In the genomic region with DNA sequence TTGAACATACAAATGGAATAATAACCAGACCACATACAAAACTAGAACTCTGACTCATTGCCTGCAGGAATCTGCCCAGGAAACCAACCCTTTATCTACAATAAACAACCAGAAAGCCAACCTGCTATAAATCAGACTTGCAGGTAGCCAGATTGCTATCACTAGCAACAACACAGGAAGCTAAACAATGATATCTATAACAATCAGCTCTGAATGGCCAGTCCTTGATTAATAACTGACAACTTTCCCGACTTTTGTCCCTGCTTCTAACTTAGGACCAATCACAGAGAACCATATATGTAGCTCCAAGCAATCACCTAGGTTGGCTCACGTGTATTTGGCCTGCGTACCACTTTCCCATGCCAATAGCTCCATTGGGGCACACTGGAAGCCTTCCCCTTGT, we compare ENCODE assay signal across 26 cellular contexts.
DNase-seq lines count a peak whose midpoint lies in the region; ATAC-seq, FAIRE-seq and TF ChIP-seq lines count a peak whose summit lies in the region.
"Had no signal": no experiment of that assay in that cellular context is flagged by ENCODE, and none has a peak within 500 bp of the region (broad histone marks: within the 10 kb centered on the region; RNA-seq: fewer than 3 reads in every experiment).

No MANE protein-coding gene starts in this region.

- H3K4me1 ChIP-seq in HEK293 (ENCODE audit: control insufficient read depth, insufficient read depth, low read length) (peaks cover 13% of the 10 kb centered on the region), astrocyte (ENCODE audit: insufficient read depth, low read length) (no peaks in the 10 kb centered on the region), trophoblast cell (ENCODE audit: control insufficient read depth in 1 of 2, insufficient read depth in 2 of 2, low read length in 2 of 2) (no peaks in the 10 kb centered on the region)
- H3K4me1 ChIP-seq: adrenal gland, foreskin keratinocyte had no signal

- H2BK5ac ChIP-seq in trophoblast cell (ENCODE audit: low read depth, low read length, poor library complexity), result no peak overlapping the region

- no peak overlapping the region for H4K8ac ChIP-seq in trophoblast cell (ENCODE audit: low read depth, low read length)

- POLR2A ChIA-PET in HEK293 (lab: Yijun Ruan, JAX), result no interaction called here

- H3K4me3 ChIP-seq in HEK293 (ENCODE audit: low read depth, low read length) (no peak overlapping the region), astrocyte (ENCODE audit: insufficient read depth, low read depth, low read length) (no peak overlapping the region), trophoblast cell (ENCODE audit: low read depth, low read length) (no peak overlapping the region)
- H3K4me3 ChIP-seq: adrenal gland, GM12878, PC-9, skin epidermis had no signal

- no peaks in the 10 kb centered on the region for H3K9me3 ChIP-seq in HEK293 (ENCODE audit: control insufficient read depth, insufficient read depth, low read depth, low read length)
- no peaks in the 10 kb centered on the region for H3K9me3 ChIP-seq in astrocyte (ENCODE audit: insufficient read depth, low read depth, low read length)
- no peaks in the 10 kb centered on the region for H3K9me3 ChIP-seq in trophoblast cell (ENCODE audit: insufficient read depth, low read depth, low read length)
- H3K9me3 ChIP-seq: adrenal gland, neutrophil had no signal

- no peak overlapping the region for H4K91ac ChIP-seq in trophoblast cell (ENCODE audit: low read depth, low read length)

- H3K27me3 ChIP-seq in astrocyte (ENCODE audit: insufficient read depth, low read length) (no peaks in the 10 kb centered on the region), trophoblast cell (ENCODE audit: insufficient read depth, low read length) (no peaks in the 10 kb centered on the region)
- H3K27me3 ChIP-seq: adrenal gland, foreskin keratinocyte, neutrophil had no signal

- no peak for ATAC-seq in stimulated activated effector memory CD8-positive, alpha-beta T cell treated with anti-CD3 and anti-CD28 coated beads, Interleukin-12 subunit alpha, Interleukin-12 subunit beta, amount 100 ng/mL, for 72 hours
- ATAC-seq: activated T-cell treated with anti-CD3 and anti-CD28 coated beads, Interleukin-2, amount 50 U/mL, for 4 hours; foreskin keratinocyte; GM12878 had no signal

- H4K20me1 ChIP-seq in astrocyte (ENCODE audit: insufficient read depth, low read length), result no peaks in the 10 kb centered on the region

- H3K27me3 Mint-ChIP-seq in astrocyte (ENCODE audit: low read depth, unreplicated experiment), result no peaks in the 10 kb centered on the region
- H3K27me3 Mint-ChIP-seq: CD4-positive, alpha-beta T cell had no signal

- in situ Hi-C loops in KBM-7 (cut with MboI; ENCODE audit: low pct_unique_long_range_greater_than_20kb, low sequenced_read_pairs), result no loop called here

- no peak overlapping the region for H3K4me3 Mint-ChIP-seq in astrocyte (ENCODE audit: unreplicated experiment)
- H3K4me3 Mint-ChIP-seq in stimulated activated effector memory CD8-positive, alpha-beta T cell treated with anti-CD3 and anti-CD28 coated beads, Interleukin-12 subunit alpha, Interleukin-12 subunit beta, amount 100 ng/mL, for 72 hours, result no peak overlapping the region
- H3K4me3 Mint-ChIP-seq: activated T-cell treated with anti-CD3 and anti-CD28 coated beads, Interleukin-2, amount 50 U/mL, for 4 hours; CD4-positive, alpha-beta T cell had no signal

- no peaks in the 10 kb centered on the region for H3K9me3 Mint-ChIP-seq in astrocyte (ENCODE audit: unreplicated experiment)
- H3K9me3 Mint-ChIP-seq in stimulated activated effector memory CD8-positive, alpha-beta T cell treated with anti-CD3 and anti-CD28 coated beads, Interleukin-12 subunit alpha, Interleukin-12 subunit beta, amount 100 ng/mL, for 72 hours, result peaks cover 16% of the 10 kb centered on the region

- H3K79me2 ChIP-seq in astrocyte (ENCODE audit: insufficient read depth, low read length) (no peaks in the 10 kb centered on the region), trophoblast cell (ENCODE audit: control insufficient read depth, insufficient read depth, low read length, poor library complexity) (no peaks in the 10 kb centered on the region)

- no peak for FAIRE-seq in astrocyte (lab: Jason Lieb, UNC)
- FAIRE-seq: GM12878, keratinocyte had no signal

- H3K36me3 Mint-ChIP-seq in astrocyte (ENCODE audit: low read depth, unreplicated experiment), result no peaks in the 10 kb centered on the region
- no peaks in the 10 kb centered on the region for H3K36me3 Mint-ChIP-seq in stimulated activated effector memory CD8-positive, alpha-beta T cell treated with anti-CD3 and anti-CD28 coated beads, Interleukin-12 subunit alpha, Interleukin-12 subunit beta, amount 100 ng/mL, for 72 hours

- WGBS in trophoblast cell (ENCODE audit: extremely low coverage, insufficient coverage, insufficient read length), result no CpG with 5 or more reads among the region's 3 CpGs

- H3K23ac ChIP-seq in trophoblast cell (ENCODE audit: low read length), result no peak overlapping the region

- H3K4me2 ChIP-seq in astrocyte (ENCODE audit: low read length) (peak overlapping the region; percentile 31), trophoblast cell (ENCODE audit: low read length) (no peak overlapping the region)
- H3K4me2 ChIP-seq: PC-9 had no signal

- H3K27ac Mint-ChIP-seq in astrocyte (ENCODE audit: unreplicated experiment), result no peak overlapping the region
- H3K27ac Mint-ChIP-seq in stimulated activated effector memory CD8-positive, alpha-beta T cell treated with anti-CD3 and anti-CD28 coated beads, Interleukin-12 subunit alpha, Interleukin-12 subunit beta, amount 100 ng/mL, for 72 hours, result no peak overlapping the region
- H3K27ac Mint-ChIP-seq: CD4-positive, alpha-beta T cell had no signal

- CTCF ChIA-PET in HEK293 (lab: Yijun Ruan, JAX), result no interaction called here

- H3K4ac ChIP-seq in trophoblast cell (ENCODE audit: low read depth, low read length), result no peak overlapping the region

- H3K36me3 ChIP-seq in HEK293 (ENCODE audit: control insufficient read depth in 2 of 2, insufficient read depth in 1 of 2, low read length in 2 of 2) (no peaks in the 10 kb centered on the region), astrocyte (ENCODE audit: insufficient read depth, low read length) (no peaks in the 10 kb centered on the region), trophoblast cell (ENCODE audit: control insufficient read depth in 1 of 2, insufficient read depth in 2 of 2, low read length in 2 of 2) (no peaks in the 10 kb centered on the region)
- H3K36me3 ChIP-seq: adrenal gland, neutrophil had no signal

- no peak overlapping the region for H3K14ac ChIP-seq in trophoblast cell (ENCODE audit: low read length)

- TF ChIP-seq CTCF in HEK293 (tag by site-specific recombination; IDR thresholded peaks at IDR 0.05) (no peak), astrocyte (IDR thresholded peaks at IDR 0.05; ENCODE audit: insufficient read depth, low read depth, low read length) (no peak)

- peaks cover 2% of the 10 kb centered on the region for H3K4me1 Mint-ChIP-seq in astrocyte (ENCODE audit: low read depth, unreplicated experiment)
- no peaks in the 10 kb centered on the region for H3K4me1 Mint-ChIP-seq in stimulated activated effector memory CD8-positive, alpha-beta T cell treated with anti-CD3 and anti-CD28 coated beads, Interleukin-12 subunit alpha, Interleukin-12 subunit beta, amount 100 ng/mL, for 72 hours

- H2BK120ac ChIP-seq in trophoblast cell (ENCODE audit: insufficient read depth, low read length, poor library complexity), result no peak overlapping the region

- no peak overlapping the region for H3K18ac ChIP-seq in trophoblast cell (ENCODE audit: low read length)

- no peak overlapping the region for H3K9ac ChIP-seq in astrocyte (ENCODE audit: low read length)
- no peak overlapping the region for H3K9ac ChIP-seq in trophoblast cell (ENCODE audit: low read length)

- H3K79me1 ChIP-seq in trophoblast cell (ENCODE audit: low read length), result no peaks in the 10 kb centered on the region

- no peak overlapping the region for H4K12ac ChIP-seq in trophoblast cell (ENCODE audit: low read depth, low read length)

- H2AFZ ChIP-seq in astrocyte (ENCODE audit: low read depth, low read length) (no peak overlapping the region), trophoblast cell (ENCODE audit: insufficient read depth, low read length, poor library complexity) (no peak overlapping the region)
- H2AFZ ChIP-seq: PC-9 had no signal

- no peak overlapping the region for H2AK5ac ChIP-seq in trophoblast cell (ENCODE audit: low read length)

- H2BK12ac ChIP-seq in trophoblast cell (ENCODE audit: low read length), result no peak overlapping the region

- DNase-seq in A172 (ENCODE audit: low spot score) (peak; percentile 60), astrocyte (ENCODE audit: low read depth) (peak; percentile 67), iris pigment epithelial cell (ENCODE audit: low read depth) (peak; percentile 10), NCI-H187 (lab: John Stamatoyannopoulos, UW) (no peak), KBM-7 (no peak), trophoblast cell (no peak)
- no peak for DNase-seq in stimulated activated effector memory CD8-positive, alpha-beta T cell treated with anti-CD3 and anti-CD28 coated beads, Interleukin-12 subunit alpha, Interleukin-12 subunit beta, amount 100 ng/mL, for 72 hours (ENCODE audit: low spot score in 2 of 2)
- DNase-seq: activated CD8-positive, alpha-beta memory T cell treated with anti-CD3 and anti-CD28 coated beads for 24 hours; activated naive CD4-positive, alpha-beta T cell; activated T-cell treated with anti-CD3 and anti-CD28 coated beads, Interleukin-2, amount 50 U/mL, for 4 hours; adrenal gland; CD4-positive, alpha-beta T cell; DMS79 treated with DMSO at 0.1 percent for 48 hours; foreskin keratinocyte; hypothalamus; NCI-H2171 treated with DMSO at 0.1 percent for 48 hours; PC-9; SIG-M5; stimulated activated CD4-positive, alpha-beta T cell treated with anti-CD3 and anti-CD28 coated beads, Interleukin-2, amount 100 ng/mL, for 48 hours; stimulated activated naive CD4-positive, alpha-beta T cell; T-helper 1 cell had no signal

- H3K27ac ChIP-seq in HEK293 (ENCODE audit: extremely low read depth, low read depth, low read length), result no peak overlapping the region
- H3K27ac ChIP-seq in astrocyte (ENCODE audit: low read depth, low read length), result no peak overlapping the region
- H3K27ac ChIP-seq in trophoblast cell (ENCODE audit: low read depth, low read length), result no peak overlapping the region
- H3K27ac ChIP-seq: adrenal gland, foreskin keratinocyte, neutrophil, PC-9, skin epidermis had no signal

TF ChIP-seq in HEK293, 187 proteins besides CTCF, POLR2A, EP300 and RAD21 (continues in another document):
- TF ChIP-seq ZNF221 (tag by site-specific recombination; IDR thresholded peaks at IDR 0.05; ENCODE audit: borderline replicate concordance) (no peak), ZNF473 (tag by site-specific recombination; IDR thresholded peaks at IDR 0.05) (no peak), MEIS1 (CRISPR knock-in tag; IDR thresholded peaks at IDR 0.05; ENCODE audit: borderline replicate concordance) (peak; percentile 43; the same call in 1 of the 2 replicates), ZNF624 (tag by site-specific recombination; IDR thresholded peaks at IDR 0.05) (no peak), SETDB1 (IDR thresholded peaks at IDR 0.05; ENCODE audit: insufficient read length, low read length) (peak; percentile 75), ZFP3 (tag by site-specific recombination; IDR thresholded peaks at IDR 0.05; ENCODE audit: low read depth) (no peak), TRIM28 (IDR thresholded peaks at IDR 0.05; ENCODE audit: borderline replicate concordance, low read length) (no peak), OSR2 (tag by site-specific recombination; IDR thresholded peaks at IDR 0.05) (peak; percentile 71; the same call in 1 of the 2 replicates)

Comparison
In these comparisons a context has a peak if more than half of its experiments do, and no peak if none do; other contexts are left out.
1. DNase-seq: peak in A172 (single experiment), astrocyte (single experiment) and iris pigment epithelial cell (single experiment); none in NCI-H187 (0 of 2), KBM-7 (single experiment), stimulated activated effector memory CD8-positive, alpha-beta T cell treated with anti-CD3 and anti-CD28 coated beads, Interleukin-12 subunit alpha, Interleukin-12 subunit beta, amount 100 ng/mL, for 72 hours (0 of 2) and trophoblast cell (0 of 2).